In the genomic region with DNA sequence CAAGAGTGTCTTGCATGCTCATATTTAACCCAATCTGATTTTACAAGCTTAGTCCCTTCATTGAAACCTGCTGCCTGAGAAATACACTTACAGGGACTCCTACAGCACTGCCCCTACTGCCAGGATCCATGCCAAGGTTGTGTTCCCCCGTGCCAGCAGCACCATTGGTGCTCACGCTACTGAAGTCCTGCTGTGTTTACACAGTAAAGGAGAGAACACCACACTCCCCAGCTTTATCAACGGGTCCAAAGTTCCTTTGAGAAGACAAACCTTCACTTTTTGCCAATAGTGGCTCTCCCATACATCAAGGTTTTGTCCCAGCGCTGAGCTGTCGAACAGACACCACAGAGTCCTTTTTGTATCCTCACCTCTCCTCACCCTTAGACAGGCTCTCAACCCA, we compare ENCODE assay signal across 15 cellular contexts.
DNase-seq lines count a peak whose midpoint lies in the region; ATAC-seq and TF ChIP-seq lines count a peak whose summit lies in the region.
"Had no signal": no experiment of that assay in that cellular context is flagged by ENCODE, and none has a peak within 500 bp of the region (broad histone marks: within the 10 kb centered on the region; RNA-seq: fewer than 3 reads in every experiment).

No MANE protein-coding gene starts in this region.

- H3K27me3 ChIP-seq in body of pancreas, result no peaks in the 10 kb centered on the region
- H3K27me3 ChIP-seq in Caco-2 (replicated peaks; ENCODE audit: control insufficient read depth, insufficient read depth, low read length), result no peaks in the 10 kb centered on the region; the same call in 1 of the 2 replicates

- WGBS in body of pancreas, 2 donors, result 4 to 22% methylated on average over 5 of the region's 5 CpGs

- no peak overlapping the region for H3K27ac Mint-ChIP-seq in Caco-2 (ENCODE audit: unreplicated experiment)
- H3K27ac Mint-ChIP-seq: activated naive CD8-positive, alpha-beta T cell treated with anti-CD3 and anti-CD28 coated beads for 36 hours; stimulated activated naive B cell treated with anti-CD40 and anti-IgM and Interleukin-4, amounts not matched to agents 10 μg/mL and 1 μg/mL and 100 μg/mL, for 72 hours had no signal

- peak; percentile 3 for ATAC-seq in GM18520 (IDR thresholded peaks at IDR 0.05; ENCODE audit: unreplicated experiment)
- ATAC-seq in GM21360 (IDR thresholded peaks at IDR 0.05; ENCODE audit: unreplicated experiment), result peak; percentile 13
- peak; percentile 19 for ATAC-seq in HG02973 (IDR thresholded peaks at IDR 0.05; ENCODE audit: unreplicated experiment)
- ATAC-seq in body of pancreas, result peak; percentile 75
- ATAC-seq: stimulated activated naive B cell treated with anti-CD40 and anti-IgM and Interleukin-4, amounts not matched to agents 10 μg/mL and 1 μg/mL and 100 μg/mL, for 72 hours had no signal

- peak; percentile 35 to 84 (median 70) for DNase-seq in body of pancreas
- DNase-seq in putamen (ENCODE audit: low spot score), result no peak
- no peak for DNase-seq in NCI-H345 (lab: John Stamatoyannopoulos, UW)
- DNase-seq in NCI-H2227 treated with DMSO at 0.1 percent for 48 hours (lab: John Stamatoyannopoulos, UW), result no peak
- DNase-seq in Caco-2, result no peak
- DNase-seq: activated CD8-positive, alpha-beta memory T cell treated with anti-CD3 and anti-CD28 coated beads for 24 hours; activated naive CD8-positive, alpha-beta T cell treated with anti-CD3 and anti-CD28 coated beads for 36 hours; NCI-H1092 treated with DMSO at 0.1 percent for 48 hours; stimulated activated CD4-positive, alpha-beta T cell treated with anti-CD3 and anti-CD28 coated beads, Interleukin-2, amount 100 ng/mL, for 24 hours; stimulated activated naive B cell treated with anti-CD40 and anti-IgM and Interleukin-4, amounts not matched to agents 10 μg/mL and 1 μg/mL and 100 μg/mL, for 72 hours; T1000 had no signal

- no TSS peak for BruUV-seq in Caco-2 (replicated peaks; lab: Mats Ljungman, UMichigan)

- H3K36me3 ChIP-seq in body of pancreas (replicated peaks in 1 of 2; ENCODE audit: insufficient read depth in 1 of 2, low read depth in 2 of 2) (no peaks in the 10 kb centered on the region), Caco-2 (ENCODE audit: control insufficient read depth, insufficient read depth, low read length) (no peaks in the 10 kb centered on the region)
- H3K36me3 ChIP-seq: HAP-1 had no signal

- intact Hi-C loops in body of pancreas (cut with DNase I) (no loop called here), Caco-2 (cut with micrococcal nuclease; ENCODE audit: unreplicated experiment) (no loop called here)

- no peak for TF ChIP-seq POLR2A in body of pancreas (IDR thresholded peaks at IDR 0.05)

- no peaks in the 10 kb centered on the region for H3K9me3 Mint-ChIP-seq in Caco-2 (ENCODE audit: unreplicated experiment)
- H3K9me3 Mint-ChIP-seq: activated naive CD8-positive, alpha-beta T cell treated with anti-CD3 and anti-CD28 coated beads for 36 hours; stimulated activated naive B cell treated with anti-CD40 and anti-IgM and Interleukin-4, amounts not matched to agents 10 μg/mL and 1 μg/mL and 100 μg/mL, for 72 hours had no signal

- CTCF ChIA-PET in Caco-2 (lab: Charles Lee), result no interaction called here

- peaks cover 12% of the 10 kb centered on the region for H3K27me3 Mint-ChIP-seq in Caco-2 (ENCODE audit: insufficient read depth, unreplicated experiment)

- no peak overlapping the region for H3K27ac ChIP-seq in body of pancreas

- H3K36me3 Mint-ChIP-seq in Caco-2 (ENCODE audit: insufficient read depth, unreplicated experiment), result no peaks in the 10 kb centered on the region
- H3K36me3 Mint-ChIP-seq: activated naive CD8-positive, alpha-beta T cell treated with anti-CD3 and anti-CD28 coated beads for 36 hours; stimulated activated naive B cell treated with anti-CD40 and anti-IgM and Interleukin-4, amounts not matched to agents 10 μg/mL and 1 μg/mL and 100 μg/mL, for 72 hours had no signal

- POLR2A ChIA-PET in Caco-2 (lab: Charles Lee), result no interaction called here

- peaks cover 11% of the 10 kb centered on the region for H3K4me1 Mint-ChIP-seq in Caco-2 (ENCODE audit: low read depth, unreplicated experiment)
- H3K4me1 Mint-ChIP-seq: stimulated activated naive B cell treated with anti-CD40 and anti-IgM and Interleukin-4, amounts not matched to agents 10 μg/mL and 1 μg/mL and 100 μg/mL, for 72 hours had no signal

- H3K9me3 ChIP-seq in body of pancreas (no peaks in the 10 kb centered on the region), Caco-2 (no peaks in the 10 kb centered on the region)
- H3K9me3 ChIP-seq: HAP-1 had no signal

- H3K4me1 ChIP-seq in body of pancreas (peaks cover 12% of the 10 kb centered on the region), Caco-2 (0 out of 2 replicates have a peak, but pooled peaks cover 7% of the 10 kb centered on the region)

- H3K4me3 ChIP-seq in body of pancreas (no peak overlapping the region), Caco-2 (ENCODE audit: low read depth, low read length) (no peak overlapping the region)
- H3K4me3 ChIP-seq: HAP-1 had no signal

- TF ChIP-seq CTCF in body of pancreas (IDR thresholded peaks at IDR 0.05) (no peak), Caco-2 (IDR thresholded peaks at IDR 0.05; ENCODE audit: insufficient read depth in 1 of 2, low read depth in 1 of 2, low read length in 1 of 2, severe bottlenecking in 1 of 2, unreplicated experiment in 1 of 2) (no peak)

- no peak overlapping the region for H3K4me3 Mint-ChIP-seq in Caco-2 (ENCODE audit: unreplicated experiment)
- H3K4me3 Mint-ChIP-seq: activated naive CD8-positive, alpha-beta T cell treated with anti-CD3 and anti-CD28 coated beads for 36 hours; stimulated activated naive B cell treated with anti-CD40 and anti-IgM and Interleukin-4, amounts not matched to agents 10 μg/mL and 1 μg/mL and 100 μg/mL, for 72 hours had no signal

Comparison
In these comparisons a context has a peak if more than half of its experiments do, and no peak if none do; other contexts are left out.
1. ATAC-seq: peak in every context shown above with its lines; median percentile 75 in body of pancreas; 19 in HG02973; 13 in GM21360; 3 in GM18520.
2. DNase-seq: peak in body of pancreas (4 of 4); none in putamen (single experiment), NCI-H345 (single experiment), NCI-H2227 treated with DMSO at 0.1 percent for 48 hours (single experiment) and Caco-2 (0 of 2).